8 cellular contexts compared by ENCODE assay signal in genomic region chr2:38092196-38092902, GRCh38. TPM values are rescaled to one million over a fixed set of nuclear protein-coding genes. Genes with fewer than 3 reads are reported as not detected.
DNase-seq lines count a peak whose midpoint lies in the region; ATAC-seq and TF ChIP-seq lines count a peak whose summit lies in the region.

No MANE protein-coding gene starts in this region.

- H3K9me3 Mint-ChIP-seq in activated T-cell treated with anti-CD3 and anti-CD28 coated beads, Interleukin-2, amount 50 U/mL, for 24 hours, result no peaks in the 10 kb centered on the region

- H3K27me3 ChIP-seq in adipocyte (replicated peaks; ENCODE audit: control insufficient read depth, insufficient read depth, low read length) (no peaks in the 10 kb centered on the region), left ventricle myocardium inferior (ENCODE audit: low read depth) (peaks cover 36% of the 10 kb centered on the region), skeletal muscle tissue (ENCODE audit: control insufficient read depth in 3 of 3, insufficient read depth in 3 of 3, low read length in 3 of 3) (peaks cover 3 to 12% (median 5%) of the 10 kb centered on the region in 3 donors)

- no peak overlapping the region for H3K27ac Mint-ChIP-seq in activated T-cell treated with anti-CD3 and anti-CD28 coated beads, Interleukin-2, amount 50 U/mL, for 24 hours

- H3K4me3 ChIP-seq in adipocyte (ENCODE audit: low read length) (peak overlapping the region; percentile 63), left ventricle myocardium inferior (peak overlapping the region; percentile 10), skeletal muscle tissue (ENCODE audit: low read length in 3 of 3) (peak overlapping the region in 1 of 3 donors; percentile 13)

- H3K27ac ChIP-seq in left ventricle myocardium inferior (replicated peaks) (peak overlapping the region; percentile 92), skeletal muscle tissue (ENCODE audit: low read depth, low read length) (peak overlapping the region; percentile 59)

- intact Hi-C loops in left ventricle myocardium inferior (cut with micrococcal nuclease), result no loop called here

- H3K36me3 ChIP-seq in adipocyte (ENCODE audit: control insufficient read depth, insufficient read depth, low read length, severe bottlenecking) (no peaks in the 10 kb centered on the region), left ventricle myocardium inferior (no peaks in the 10 kb centered on the region), skeletal muscle tissue (ENCODE audit: control insufficient read depth in 3 of 3, insufficient read depth in 3 of 3, low read length in 3 of 3) (no peaks in the 10 kb centered on the region)

- H3K4me1 ChIP-seq in adipocyte (ENCODE audit: control insufficient read depth, insufficient read depth, low read length), result peaks cover 61% of the 10 kb centered on the region
- H3K4me1 ChIP-seq in left ventricle myocardium inferior, result peaks cover 60% of the 10 kb centered on the region
- H3K4me1 ChIP-seq in skeletal muscle tissue (ENCODE audit: control insufficient read depth in 3 of 3, insufficient read depth in 3 of 3, low read length in 3 of 3), result peaks cover 21 to 30% (median 27%) of the 10 kb centered on the region in 3 donors

- H3K9ac ChIP-seq in adipocyte (ENCODE audit: low read length), result peak overlapping the region; percentile 85
- H3K9ac ChIP-seq in skeletal muscle tissue (ENCODE audit: low read depth in 1 of 3, low read length in 3 of 3), result peak overlapping the region in 1 of 3 donors; percentile 40

- H3K9me3 ChIP-seq in adipocyte (ENCODE audit: control insufficient read depth, low read length) (no peaks in the 10 kb centered on the region), left ventricle myocardium inferior (replicated peaks) (no peaks in the 10 kb centered on the region), skeletal muscle tissue (ENCODE audit: control insufficient read depth in 3 of 3, low read length in 3 of 3) (no peaks in the 10 kb centered on the region)

- H3K4me3 Mint-ChIP-seq in activated T-cell treated with anti-CD3 and anti-CD28 coated beads, Interleukin-2, amount 50 U/mL, for 24 hours, result no peak overlapping the region

- peaks cover 20% of the 10 kb centered on the region for H3K4me1 Mint-ChIP-seq in activated T-cell treated with anti-CD3 and anti-CD28 coated beads, Interleukin-2, amount 50 U/mL, for 24 hours (ENCODE audit: low read depth)

- no peak for ATAC-seq in HG03342 (IDR thresholded peaks at IDR 0.05; ENCODE audit: unreplicated experiment)

- TF ChIP-seq CTCF in left ventricle myocardium inferior (IDR thresholded peaks at IDR 0.05; ENCODE audit: borderline replicate concordance), result no peak

- no peaks in the 10 kb centered on the region for H3K36me3 Mint-ChIP-seq in activated T-cell treated with anti-CD3 and anti-CD28 coated beads, Interleukin-2, amount 50 U/mL, for 24 hours (ENCODE audit: low read depth)

- H3K27me3 Mint-ChIP-seq in activated T-cell treated with anti-CD3 and anti-CD28 coated beads, Interleukin-2, amount 50 U/mL, for 24 hours, result peaks cover 61% of the 10 kb centered on the region

- peak; percentile 54 for DNase-seq in GOT3 (lab: John Stamatoyannopoulos, UW)
- no peak for DNase-seq in adipocyte (ENCODE audit: low read depth)
- peak; percentile 61 for DNase-seq in left ventricle myocardium inferior
- no peak for DNase-seq in foreskin melanocyte
- DNase-seq in amniotic stem cell (lab: John Stamatoyannopoulos, UW), result no peak
- DNase-seq in activated T-cell treated with anti-CD3 and anti-CD28 coated beads, Interleukin-2, amount 50 U/mL, for 24 hours, result no peak

RNA-seq across cellular contexts. Expression of gene CYP1B1, which starts 16.4 kb away (rescaled TPM):
- 17.7 TPM for total RNA-seq in left ventricle myocardium inferior
- total RNA-seq in skeletal muscle tissue, result 4.7 TPM

Comparison
In these comparisons a context has a peak if more than half of its experiments do, and no peak if none do; other contexts are left out.
1. DNase-seq: peak in GOT3 (single experiment) and left ventricle myocardium inferior (single experiment); none in adipocyte (single experiment), foreskin melanocyte (single experiment), amniotic stem cell (single experiment) and activated T-cell treated with anti-CD3 and anti-CD28 coated beads, Interleukin-2, amount 50 U/mL, for 24 hours (single experiment).